ENCODE assay signal across 32 cellular contexts in the genomic region with DNA sequence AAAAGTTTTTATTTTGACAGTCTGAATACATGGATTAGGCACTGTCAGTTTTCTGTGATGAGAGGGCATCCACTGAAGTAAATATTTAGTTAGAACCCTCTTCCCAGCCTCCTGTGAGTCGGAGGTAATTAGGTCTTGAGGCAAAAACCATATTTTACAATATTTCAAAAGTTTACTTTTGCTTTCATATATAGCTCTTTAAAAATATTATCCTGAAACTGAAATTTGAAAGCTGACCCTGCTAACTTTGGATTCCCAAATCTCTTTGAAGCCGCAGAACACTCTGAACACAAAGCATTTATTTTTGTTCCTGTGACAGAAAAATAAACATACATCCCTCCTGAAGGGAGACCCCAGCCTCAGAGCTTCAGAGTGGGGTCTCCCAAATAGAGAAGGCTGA.
"Had no signal": no experiment of that assay in that cellular context is flagged by ENCODE, and none has a peak within 500 bp of the region (broad histone marks: within the 10 kb centered on the region; RNA-seq: fewer than 3 reads in every experiment).

No MANE protein-coding gene starts in this region.

- DNase-seq: activated B cell treated with CpG ODN at 0.5 μM for 24 hours; activated CD4-positive, alpha-beta T cell treated with anti-CD3 and anti-CD28 coated beads for 48 hours; activated CD4-positive, alpha-beta T cell treated with anti-CD3 and anti-CD28 coated beads, Interleukin-2, amount 50 U/mL, for 1 hour; activated CD4-positive, alpha-beta T cell treated with anti-CD3 and anti-CD28 coated beads, Interleukin-2, amount 50 U/mL, for 48 hours; activated CD8-positive, alpha-beta memory T cell treated with anti-CD3 and anti-CD28 coated beads, Interleukin-2, amount 10 ng/mL, durations not matched to agents 7 days and 5 days; activated CD8-positive, alpha-beta memory T cell treated with anti-CD3 and anti-CD28 coated beads, Interleukin-2, amount 50 U/mL, for 4 hours; activated CD8-positive, alpha-beta T cell treated with anti-CD3 and anti-CD28 coated beads for 36 hours; activated effector memory CD4-positive, alpha-beta T cell treated with anti-CD3 and anti-CD28 coated beads, Interleukin-2, amount 50 U/mL, for 16 hours; activated naive CD4-positive, alpha-beta T cell treated with anti-CD3 and anti-CD28 coated beads for 36 hours; activated naive CD8-positive, alpha-beta T cell treated with anti-CD3 and anti-CD28 coated beads for 36 hours; activated naive CD8-positive, alpha-beta T cell treated with anti-CD3 and anti-CD28 coated beads, Interleukin-2, amount 50 U/mL, for 24 hours; activated T-cell treated with anti-CD3 and anti-CD28 coated beads, Interleukin-2, amount 50 U/mL, for 1 hour; activated T-cell treated with anti-CD3 and anti-CD28 coated beads, Interleukin-2, amount 50 U/mL, for 48 hours; adrenal gland; amygdala; aorta; body of pancreas; caudate nucleus; cortex of kidney; dermis blood vessel endothelial cell; effector CD8-positive, alpha-beta T cell; foreskin fibroblast; head of caudate nucleus; hippocampal formation; T-helper 9 cell; WERI-Rb-1 had no signal

- H3K4me3 ChIP-seq: adrenal gland, body of pancreas had no signal

- FAIRE-seq: colon, endometrium, endothelial cell of umbilical vein, frontal cortex had no signal

- H3K4me1 ChIP-seq: adrenal gland, body of pancreas had no signal

- H3K27me3 ChIP-seq: adrenal gland, body of pancreas had no signal

- H3K9me3 ChIP-seq: body of pancreas had no signal

- ATAC-seq: activated CD4-positive, CD25-positive, alpha-beta regulatory T cell treated with anti-CD3 and anti-CD28 coated beads, Interleukin-2, amount 50 U/mL, for 24 hours; activated CD8-positive, alpha-beta memory T cell treated with anti-CD3 and anti-CD28 coated beads, Interleukin-2, amount 10 ng/mL, durations not matched to agents 7 days and 5 days; activated CD8-positive, alpha-beta T cell treated with anti-CD3 and anti-CD28 coated beads for 36 hours; activated naive CD8-positive, alpha-beta T cell treated with anti-CD3 and anti-CD28 coated beads, Interleukin-2, amount 50 U/mL, for 24 hours; body of pancreas had no signal

- H3K27ac ChIP-seq: adrenal gland, body of pancreas, epithelial cell of prostate, WERI-Rb-1 had no signal

- H3K36me3 ChIP-seq: adrenal gland, WERI-Rb-1 had no signal
